Comparison of ENCODE assay signal across 27 cellular contexts in genomic region chrX:154467556-154467955, GRCh38.
"Had no signal": no experiment of that assay in that cellular context is flagged by ENCODE, and none has a peak within 500 bp of the region (broad histone marks: within the 10 kb centered on the region; RNA-seq: fewer than 3 reads in every experiment).

No MANE protein-coding gene starts in this region.

- ATAC-seq: naive thymus-derived CD4-positive, alpha-beta T cell; natural killer cell; psoas muscle; right lobe of liver; stimulated activated memory B cell treated with anti-CD40 and anti-IgM and Interleukin-4, amounts not matched to agents 10 μg/mL and 1 μg/mL and 100 μg/mL, for 72 hours; stimulated activated naive CD8-positive, alpha-beta T cell treated with anti-CD3 and anti-CD28 coated beads, Interleukin-15, amount 100 ng/mL, for 72 hours; stimulated activated naive CD8-positive, alpha-beta T cell treated with anti-CD3 and anti-CD28 coated beads, Interleukin-15, Interleukin-2, amounts not matched to agents 100 U/mL and 50 U/mL, for 24 hours; upper lobe of right lung had no signal

- H3K9me3 ChIP-seq: ovary, psoas muscle, right lobe of liver, spleen, suprapubic skin, testis, tibial artery, transverse colon, upper lobe of right lung, uterus had no signal

- H3K27me3 ChIP-seq: neural progenitor cell, ovary, right lobe of liver, spleen, suprapubic skin, testis, tibial artery, transverse colon, upper lobe of right lung, uterus had no signal

- H3K79me2 ChIP-seq: parathyroid adenoma had no signal

- H3K4me1 ChIP-seq: neural progenitor cell, parathyroid adenoma, psoas muscle, right lobe of liver, spleen, suprapubic skin, testis, tibial artery, transverse colon, upper lobe of right lung, uterus had no signal

- H3K9ac ChIP-seq: neural progenitor cell, parathyroid adenoma had no signal

- H2AFZ ChIP-seq: neural progenitor cell, parathyroid adenoma had no signal

- H3K36me3 ChIP-seq: neural progenitor cell, ovary, right lobe of liver, transverse colon, uterus had no signal

- H3K4me3 ChIP-seq: neural progenitor cell, ovary, psoas muscle, right lobe of liver, skin epidermis, smooth muscle cell, spleen, suprapubic skin, testis, tibial artery, transverse colon, upper lobe of right lung, uterus had no signal

- H3K4me2 ChIP-seq: neural progenitor cell, smooth muscle cell had no signal

- H3K27ac ChIP-seq: neural progenitor cell, ovary, parathyroid adenoma, psoas muscle, right lobe of liver, skin epidermis, spleen, suprapubic skin, testis, tibial artery, transverse colon, upper lobe of right lung, uterus had no signal

- DNase-seq: naive thymus-derived CD4-positive, alpha-beta T cell; natural killer cell; occipital lobe; ovary; psoas muscle; spleen; stimulated activated CD4-positive, alpha-beta T cell treated with anti-CD3 and anti-CD28 coated beads, Interleukin-12 subunit alpha, Interleukin-12 subunit beta, amount 100 ng/mL, for 4 hours; stimulated activated CD4-positive, alpha-beta T cell treated with anti-CD3 and anti-CD28 coated beads, Interleukin-1b, Interleukin-23, amount 100 ng/mL, for 48 hours; stimulated activated CD4-positive, alpha-beta T cell treated with anti-CD3 and anti-CD28 coated beads, Interleukin-4, amount 100 ng/mL, for 1 hour; stimulated activated CD4-positive, alpha-beta T cell treated with anti-CD3 and anti-CD28 coated beads, Interleukin-4, amount 100 ng/mL, for 4 hours; stimulated activated CD8-positive, alpha-beta memory T cell treated with anti-CD3 and anti-CD28 coated beads, Interleukin-4, amount 100 ng/mL, for 48 hours; stimulated activated naive CD4-positive, alpha-beta T cell; stimulated activated naive CD8-positive, alpha-beta T cell treated with anti-CD3 and anti-CD28 coated beads, Interleukin-15, amount 100 ng/mL, for 72 hours; stimulated activated naive CD8-positive, alpha-beta T cell treated with anti-CD3 and anti-CD28 coated beads, Interleukin-15, Interleukin-2, amounts not matched to agents 100 U/mL and 50 U/mL, for 24 hours; substantia nigra; testis; tibial artery; transverse colon; upper lobe of right lung; uterus had no signal
